Comparison of ENCODE assay signal across 27 cellular contexts in genomic region chr7:112234147-112234546, GRCh38.
"Had no signal": no experiment of that assay in that cellular context is flagged by ENCODE, and none has a peak within 500 bp of the region (broad histone marks: within the 10 kb centered on the region; RNA-seq: fewer than 3 reads in every experiment).

No MANE protein-coding gene starts in this region.

- H3K27me3 ChIP-seq: neural progenitor cell, ovary, spleen, suprapubic skin, testis, tibial artery, transverse colon, upper lobe of right lung, uterus had no signal

- H3K4me1 ChIP-seq: neural progenitor cell, parathyroid adenoma, spleen, testis, tibial artery, upper lobe of right lung, uterus had no signal

- DNase-seq: natural killer cell; occipital lobe; ovary; posterior cingulate gyrus; psoas muscle; right cardiac atrium; spleen; stimulated activated CD4-positive, alpha-beta T cell treated with anti-CD3 and anti-CD28 coated beads, Interleukin-12 subunit alpha, Interleukin-12 subunit beta, amount 100 ng/mL, for 4 hours; stimulated activated CD4-positive, alpha-beta T cell treated with anti-CD3 and anti-CD28 coated beads, Interleukin-1b, Interleukin-23, amount 100 ng/mL, for 48 hours; stimulated activated CD4-positive, alpha-beta T cell treated with anti-CD3 and anti-CD28 coated beads, Interleukin-4, amount 100 ng/mL, for 1 hour; stimulated activated CD4-positive, alpha-beta T cell treated with anti-CD3 and anti-CD28 coated beads, Interleukin-4, amount 100 ng/mL, for 4 hours; stimulated activated CD8-positive, alpha-beta memory T cell treated with anti-CD3 and anti-CD28 coated beads, Interleukin-4, amount 100 ng/mL, for 48 hours; stimulated activated naive CD4-positive, alpha-beta T cell; stimulated activated naive CD8-positive, alpha-beta T cell treated with anti-CD3 and anti-CD28 coated beads, Interleukin-15, amount 100 ng/mL, for 72 hours; stimulated activated naive CD8-positive, alpha-beta T cell treated with anti-CD3 and anti-CD28 coated beads, Interleukin-15, Interleukin-2, amounts not matched to agents 100 U/mL and 50 U/mL, for 24 hours; substantia nigra; testis; tibial artery; transverse colon; upper lobe of right lung; uterus had no signal

- H3K27ac ChIP-seq: neural progenitor cell, ovary, parathyroid adenoma, psoas muscle, skin epidermis, spleen, suprapubic skin, testis, tibial artery, transverse colon, upper lobe of right lung, uterus had no signal

- H3K36me3 ChIP-seq: neural progenitor cell, ovary, spleen, suprapubic skin, tibial artery, transverse colon, upper lobe of right lung, uterus had no signal

- ATAC-seq: natural killer cell; stimulated activated memory B cell treated with anti-CD40 and anti-IgM and Interleukin-4, amounts not matched to agents 10 μg/mL and 1 μg/mL and 100 μg/mL, for 72 hours; stimulated activated naive CD8-positive, alpha-beta T cell treated with anti-CD3 and anti-CD28 coated beads, Interleukin-15, amount 100 ng/mL, for 72 hours; stimulated activated naive CD8-positive, alpha-beta T cell treated with anti-CD3 and anti-CD28 coated beads, Interleukin-15, Interleukin-2, amounts not matched to agents 100 U/mL and 50 U/mL, for 24 hours; upper lobe of right lung had no signal

- H3K4me2 ChIP-seq: neural progenitor cell, smooth muscle cell had no signal

- H3K9ac ChIP-seq: neural progenitor cell, parathyroid adenoma had no signal

- H3K4me3 ChIP-seq: neural progenitor cell, ovary, psoas muscle, skin epidermis, smooth muscle cell, spleen, suprapubic skin, testis, tibial artery, transverse colon, upper lobe of right lung, uterus had no signal

- H3K9me3 ChIP-seq: ovary, psoas muscle, suprapubic skin, testis, tibial artery, transverse colon, upper lobe of right lung, uterus had no signal

- H2AFZ ChIP-seq: neural progenitor cell, parathyroid adenoma had no signal
